ENCODE assay signal across 8 cellular contexts in genomic region chr11:20131744-20132666, GRCh38. TPM values are rescaled to one million over a fixed set of nuclear protein-coding genes. Genes with fewer than 3 reads are reported as not detected.
DNase-seq lines count a peak whose midpoint lies in the region; ATAC-seq, FAIRE-seq and TF ChIP-seq lines count a peak whose summit lies in the region.

No MANE protein-coding gene starts in this region.

- FAIRE-seq in H54 (lab: Jason Lieb, UNC) = no peak

- H3K9me3 ChIP-seq in CD8-positive, alpha-beta memory T cell (ENCODE audit: low read length) = no peaks in the 10 kb centered on the region
- H3K9me3 ChIP-seq in right cardiac atrium (ENCODE audit: control insufficient read depth, low read length) (no peaks in the 10 kb centered on the region), psoas muscle (no peaks in the 10 kb centered on the region)

- no peaks in the 10 kb centered on the region for H3K36me3 ChIP-seq in CD8-positive, alpha-beta memory T cell (ENCODE audit: insufficient read depth, low read length)
- no peaks in the 10 kb centered on the region for H3K36me3 ChIP-seq in psoas muscle (ENCODE audit: insufficient read depth in 1 of 2, low read depth in 1 of 2)

- intact Hi-C loops in right cardiac atrium (cut with DNase I) = loop anchor here in 3 of 4 donors (2.0 to 5.0 kb wide), 3 partner anchors 180 to 220 kb away; no protein-coding TSS in a partner anchor
- intact Hi-C loops in psoas muscle (cut with DNase I) = no loop called here

- H3K4me3 ChIP-seq in CD8-positive, alpha-beta memory T cell (ENCODE audit: low read length) = peak overlapping the region; percentile 66
- H3K4me3 ChIP-seq in right cardiac atrium (ENCODE audit: low read length) (peak overlapping the region; percentile 7), psoas muscle (peak overlapping the region; percentile 33)

- peak overlapping the region in 1 of 8 donors; percentile 24 for H3K27ac Mint-ChIP-seq in CD8-positive, alpha-beta memory T cell

- H3K36me3 Mint-ChIP-seq in CD8-positive, alpha-beta memory T cell = peaks cover 0 to 1% (median 0%) of the 10 kb centered on the region in 3 donors

- no peak overlapping the region for H3K27ac ChIP-seq in CD8-positive, alpha-beta memory T cell (ENCODE audit: low read depth, low read length)
- H3K27ac ChIP-seq in right cardiac atrium (ENCODE audit: low read length) (no peak overlapping the region), psoas muscle (no peak overlapping the region)

- peak; percentile 75 to 76 for ATAC-seq in right cardiac atrium
- ATAC-seq in psoas muscle = peak in 2 of 4 donors; percentile 23 to 59
- ATAC-seq in HG02938 (IDR thresholded peaks at IDR 0.05; ENCODE audit: unreplicated experiment) = no peak
- ATAC-seq in GM19455 (IDR thresholded peaks at IDR 0.05; ENCODE audit: unreplicated experiment) = no peak

- peaks cover 17 to 41% of the 10 kb centered on the region in 2 donors for H3K27me3 Mint-ChIP-seq in CD8-positive, alpha-beta memory T cell

- H3K4me1 Mint-ChIP-seq in CD8-positive, alpha-beta memory T cell = peaks cover 10 to 13% (median 12%) of the 10 kb centered on the region in 3 donors

- POLR2A ChIA-PET in CD8-positive, alpha-beta memory T cell (lab: Charles Lee) = no interaction called here

- no peaks in the 10 kb centered on the region for H3K4me1 ChIP-seq in CD8-positive, alpha-beta memory T cell (ENCODE audit: insufficient read depth, low read length)
- H3K4me1 ChIP-seq in right cardiac atrium (ENCODE audit: control insufficient read depth, insufficient read depth, low read length) = no peaks in the 10 kb centered on the region
- no peaks in the 10 kb centered on the region for H3K4me1 ChIP-seq in psoas muscle

- peak; percentile 55 for TF ChIP-seq CTCF in psoas muscle (IDR thresholded peaks at IDR 0.05)

- no peak for TF ChIP-seq POLR2A in H54 (IDR thresholded peaks at IDR 0.05; ENCODE audit: low read depth, low read length)

- H3K27me3 ChIP-seq in CD8-positive, alpha-beta memory T cell (ENCODE audit: insufficient read depth, low read length, poor library complexity, severe bottlenecking) = peaks cover 6% of the 10 kb centered on the region
- H3K27me3 ChIP-seq in right cardiac atrium (ENCODE audit: control insufficient read depth, insufficient read depth) = no peaks in the 10 kb centered on the region
- H3K27me3 ChIP-seq in psoas muscle (ENCODE audit: insufficient read depth in 3 of 3, low read length in 2 of 3) = no peaks in the 10 kb centered on the region

- WGBS in right cardiac atrium = 14% methylated on average over 54 of the region's 54 CpGs
- WGBS in psoas muscle, 3 donors = 50 to 61% (median 56%) methylated on average over 54 of the region's 54 CpGs

- DNase-seq in CD8-positive, alpha-beta memory T cell = peak in 3 of 5 donors; percentile 10 to 24 (median 11)
- DNase-seq in H54 (ENCODE audit: insufficient read length, low spot score) (peak; percentile 46), RPMI7951 (ENCODE audit: low read depth) (peak; percentile 14), amniotic epithelial cell (ENCODE audit: low read depth) (peak; percentile 36), right cardiac atrium (peak; percentile 53 to 80 (median 79)), psoas muscle (peak; percentile 43 to 60)

- peak overlapping the region; percentile 36 to 80 (median 75) for H3K4me3 Mint-ChIP-seq in CD8-positive, alpha-beta memory T cell

- CTCF ChIA-PET in CD8-positive, alpha-beta memory T cell (lab: Charles Lee) = interaction anchor here (0.8 to 4.3 kb wide), 6 partner anchors 9 to 232 kb away, joined by 3 to 20 read pairs (median 4); partner anchors contain the start of gene DBX1

- no peaks in the 10 kb centered on the region for H3K9me3 Mint-ChIP-seq in CD8-positive, alpha-beta memory T cell

RNA-seq across cellular contexts. Expression of gene DBX1, which starts 28.3 kb away (rescaled TPM):
- total RNA-seq in CD8-positive, alpha-beta memory T cell = not detected
- not detected for polyA plus RNA-seq in CD8-positive, alpha-beta memory T cell
- total RNA-seq in RPMI7951 (2014; rRNA removed; shearing (Covaris generic)) = not detected in 2 replicates
- not detected for total RNA-seq in right cardiac atrium
- not detected for polyA plus RNA-seq in right cardiac atrium
- not detected for total RNA-seq in psoas muscle
- polyA plus RNA-seq in psoas muscle = not detected

Comparison
In these comparisons a context has a peak if more than half of its experiments do, and no peak if none do; other contexts are left out.
1. DNase-seq: peak in every context shown above with its lines; median percentile 79 in right cardiac atrium; 52 in psoas muscle; 46 in H54; 36 in amniotic epithelial cell; 14 in RPMI7951; 11 in CD8-positive, alpha-beta memory T cell.
2. H3K4me3 ChIP-seq: peak in every context shown above with its lines; median percentile 66 in CD8-positive, alpha-beta memory T cell; 33 in psoas muscle; 7 in right cardiac atrium.
3. ATAC-seq: peak in right cardiac atrium (2 of 2); none in HG02938 (single experiment) and GM19455 (single experiment).
4. intact Hi-C loops: an anchor here in right cardiac atrium (2.0 to 5.0 kb wide); none called in psoas muscle.